Comparison of ENCODE assay signal across 13 cellular contexts in the genomic region with DNA sequence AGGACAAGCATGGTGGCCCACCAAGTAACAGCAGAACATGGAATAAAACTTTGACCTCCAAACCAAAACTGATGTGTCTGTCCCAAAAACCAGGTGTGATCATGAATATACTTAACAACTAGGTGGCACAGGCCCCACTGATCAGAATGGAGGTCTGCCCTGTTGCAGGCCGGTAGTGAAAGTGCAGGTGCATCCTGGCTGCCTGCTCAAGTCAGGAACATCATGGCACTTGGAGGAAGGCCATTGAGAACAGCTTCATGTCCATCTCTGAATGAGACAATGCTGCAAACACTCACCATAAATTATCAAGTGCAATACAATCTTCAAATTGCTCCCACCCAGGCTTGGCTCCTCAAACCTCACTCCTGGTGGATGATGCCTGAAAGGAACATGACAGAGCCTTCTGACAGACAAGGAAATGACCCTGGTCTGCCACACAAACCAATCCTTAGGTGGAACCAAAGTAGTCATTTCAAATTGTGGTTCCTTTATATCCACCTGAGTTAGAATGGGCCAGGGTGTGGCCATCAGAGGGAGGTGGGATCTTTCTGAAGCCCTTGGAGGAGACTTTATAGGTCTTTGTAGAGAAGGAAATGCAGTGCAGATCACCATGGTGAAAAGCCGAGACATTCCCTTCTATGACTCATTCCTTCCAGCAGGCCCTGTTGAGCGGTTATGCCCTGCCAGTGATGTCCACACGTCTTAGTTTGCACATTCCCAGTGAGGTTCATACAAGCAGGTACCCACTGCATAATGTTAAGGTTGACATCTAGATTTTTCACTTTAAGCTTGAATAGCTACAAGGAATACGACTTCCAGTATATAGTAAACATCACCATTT. TPM values are rescaled to one million over a fixed set of nuclear protein-coding genes. Genes with fewer than 3 reads are reported as not detected.
DNase-seq lines count a peak whose midpoint lies in the region; ATAC-seq and TF ChIP-seq lines count a peak whose summit lies in the region.
"Had no signal": no experiment of that assay in that cellular context is flagged by ENCODE, and none has a peak within 500 bp of the region (broad histone marks: within the 10 kb centered on the region; RNA-seq: fewer than 3 reads in every experiment).

No MANE protein-coding gene starts in this region.

- no peak overlapping the region for H3K27ac Mint-ChIP-seq in activated naive CD8-positive, alpha-beta T cell treated with anti-CD3 and anti-CD28 coated beads, Interleukin-2, amount 50 U/mL, for 24 hours
- H3K27ac Mint-ChIP-seq: T-cell had no signal

- no peak overlapping the region for H3K4me3 ChIP-seq in A673 (ENCODE audit: low read depth, low read length, poor library complexity, severe bottlenecking)
- no peak overlapping the region for H3K4me3 ChIP-seq in ascending aorta
- H3K4me3 ChIP-seq: coronary artery had no signal

- H3K36me3 ChIP-seq in A673 (ENCODE audit: insufficient read depth, low read length, poor library complexity, severe bottlenecking): no peaks in the 10 kb centered on the region
- no peaks in the 10 kb centered on the region for H3K36me3 ChIP-seq in ascending aorta

- H3K27me3 ChIP-seq in A673 (replicated peaks; ENCODE audit: insufficient read depth, low read depth, low read length, poor library complexity) (no peaks in the 10 kb centered on the region), ascending aorta (no peaks in the 10 kb centered on the region)
- H3K27me3 ChIP-seq: BE2C had no signal

- DNase-seq in A673 (ENCODE audit: low spot score): peak; percentile 39
- DNase-seq in HT1080 (ENCODE audit: low read depth): peak; percentile 70
- DNase-seq in ascending aorta (ENCODE audit: low spot score in 2 of 2): peak in 1 of 2 donors; percentile 74
- peak; percentile 33 for DNase-seq in iPS-NIHi7 (ENCODE audit: extremely low spot score)
- no peak for DNase-seq in activated naive CD8-positive, alpha-beta T cell treated with anti-CD3 and anti-CD28 coated beads, Interleukin-2, amount 50 U/mL, for 24 hours
- no peak for DNase-seq in NCI-H82 treated with DMSO at 0.1 percent for 48 hours (lab: John Stamatoyannopoulos, UW; ENCODE audit: unreplicated experiment)
- no peak for DNase-seq in NCI-H1048 (lab: John Stamatoyannopoulos, UW)
- DNase-seq in SHP77 (lab: John Stamatoyannopoulos, UW): no peak
- DNase-seq: BE2C, NCI-H2171 treated with DMSO at 0.1 percent for 48 hours, posterior cingulate gyrus, T-cell had no signal

- no peaks in the 10 kb centered on the region for H3K4me1 Mint-ChIP-seq in activated naive CD8-positive, alpha-beta T cell treated with anti-CD3 and anti-CD28 coated beads, Interleukin-2, amount 50 U/mL, for 24 hours

- no peaks in the 10 kb centered on the region for H3K4me1 ChIP-seq in A673 (ENCODE audit: insufficient read depth, low read length, poor library complexity, severe bottlenecking)
- peaks cover 0 to 14% of the 10 kb centered on the region in 2 donors for H3K4me1 ChIP-seq in ascending aorta

- H3K9me3 Mint-ChIP-seq in activated naive CD8-positive, alpha-beta T cell treated with anti-CD3 and anti-CD28 coated beads, Interleukin-2, amount 50 U/mL, for 24 hours: no peaks in the 10 kb centered on the region
- H3K9me3 Mint-ChIP-seq: T-cell had no signal

- peaks cover 2% of the 10 kb centered on the region for H3K27me3 Mint-ChIP-seq in activated naive CD8-positive, alpha-beta T cell treated with anti-CD3 and anti-CD28 coated beads, Interleukin-2, amount 50 U/mL, for 24 hours
- H3K27me3 Mint-ChIP-seq: T-cell had no signal

- intact Hi-C loops in A673 (cut with micrococcal nuclease; ENCODE audit: unreplicated experiment) (no loop called here), ascending aorta (cut with DNase I) (loop anchor here (1.0 to 5.0 kb wide), 2 partner anchors 36 to 72 kb away; partner anchors contain the start of gene EGLN3)

- no peaks in the 10 kb centered on the region for H3K9me3 ChIP-seq in A673 (ENCODE audit: low read depth, low read length, poor library complexity, severe bottlenecking)
- H3K9me3 ChIP-seq in ascending aorta: no peaks in the 10 kb centered on the region
- H3K9me3 ChIP-seq: BE2C had no signal

- no peaks in the 10 kb centered on the region for H3K36me3 Mint-ChIP-seq in activated naive CD8-positive, alpha-beta T cell treated with anti-CD3 and anti-CD28 coated beads, Interleukin-2, amount 50 U/mL, for 24 hours (ENCODE audit: low read depth)
- H3K36me3 Mint-ChIP-seq: T-cell had no signal

- no TSS peak for BruUV-seq in A673 (replicated peaks; lab: Mats Ljungman, UMichigan)

- H3K27ac ChIP-seq in A673 (ENCODE audit: low read depth, low read length, poor library complexity, severe bottlenecking): no peak overlapping the region
- peak overlapping the region; percentile 34 to 66 for H3K27ac ChIP-seq in ascending aorta

- no peak overlapping the region for H3K4me3 Mint-ChIP-seq in activated naive CD8-positive, alpha-beta T cell treated with anti-CD3 and anti-CD28 coated beads, Interleukin-2, amount 50 U/mL, for 24 hours
- H3K4me3 Mint-ChIP-seq: T-cell had no signal

- POLR2A ChIA-PET in A673 (lab: Charles Lee; ENCODE audit: low non-redundant PET): no interaction called here

- no peak for ATAC-seq in activated naive CD8-positive, alpha-beta T cell treated with anti-CD3 and anti-CD28 coated beads, Interleukin-2, amount 50 U/mL, for 24 hours
- ATAC-seq: T-cell had no signal

- TF ChIP-seq CTCF in A673 (conservative IDR thresholded peaks at IDR 0.05; ENCODE audit: low read depth, low read length) (no peak), ascending aorta (IDR thresholded peaks at IDR 0.05) (no peak)

- CTCF ChIA-PET in A673 (lab: Charles Lee): no interaction called here

RNA-seq across cellular contexts. Expression of gene EGLN3, which starts 36.0 kb away (rescaled TPM):
- total RNA-seq in A673 (2021): 2.0 and 2.4 TPM in 2 replicates
- not detected in 2 replicates for total RNA-seq in HT1080 (2014; rRNA removed; shearing (Covaris generic))
- polyA plus RNA-seq in HT1080 (2015; cell fraction: cytosol; rRNA removed): 0.37 and 0.64 TPM in 2 replicates
- 0.23 and 1.2 TPM in 2 replicates for polyA plus RNA-seq in HT1080 (2015; cell fraction: nucleus; rRNA removed)
- 5.9 TPM for total RNA-seq in ascending aorta

Comparison
In these comparisons a context has a peak if more than half of its experiments do, and no peak if none do; other contexts are left out.
1. DNase-seq: peak in A673 (single experiment), HT1080 (single experiment) and iPS-NIHi7 (single experiment); none in activated naive CD8-positive, alpha-beta T cell treated with anti-CD3 and anti-CD28 coated beads, Interleukin-2, amount 50 U/mL, for 24 hours (single experiment), NCI-H82 treated with DMSO at 0.1 percent for 48 hours (single experiment), NCI-H1048 (single experiment) and SHP77 (0 of 2).